In the genomic region with DNA sequence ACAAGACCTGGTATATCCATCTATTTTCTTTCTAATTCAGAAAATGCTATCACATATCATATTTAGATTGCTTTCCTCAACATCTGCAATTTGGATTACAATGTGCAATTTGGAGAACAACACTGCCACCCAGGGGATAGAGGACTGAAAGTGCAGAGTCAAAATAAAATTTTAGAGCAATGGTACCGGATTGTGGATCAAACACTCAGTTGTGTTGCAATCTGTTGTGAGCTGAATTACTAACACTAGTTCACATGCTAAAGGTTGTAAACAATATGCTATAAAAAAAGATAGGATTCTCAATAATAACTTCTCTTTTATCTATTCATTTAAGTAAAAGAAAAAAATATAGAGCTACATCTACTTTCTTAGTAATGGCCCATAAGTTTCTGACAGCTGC, we compare ENCODE assay signal across 8 cellular contexts. TPM values are rescaled to one million over a fixed set of nuclear protein-coding genes. Genes with fewer than 3 reads are reported as not detected.
DNase-seq lines count a peak whose midpoint lies in the region; ATAC-seq and TF ChIP-seq lines count a peak whose summit lies in the region.

No MANE protein-coding gene starts in this region.

- POLR2A ChIA-PET in SK-N-SH (lab: Yijun Ruan, JAX): interaction anchor here (0.9 kb wide), 1 partner anchor 12 kb away, joined by 4 read pairs; a partner anchor contains a TSS

- TF ChIP-seq CTCF in Loucy (conservative IDR thresholded peaks at IDR 0.05; ENCODE audit: low read length) (peak; percentile 58), SK-N-SH (IDR thresholded peaks at IDR 0.05) (peak; percentile 83), fibroblast of pulmonary artery (IDR thresholded peaks at IDR 0.05; ENCODE audit: low read length, missing control alignments) (peak; percentile 79)

- no peaks in the 10 kb centered on the region for H3K4me1 ChIP-seq in Loucy (ENCODE audit: insufficient read depth, low read length, poor library complexity, severe bottlenecking)
- H3K4me1 ChIP-seq in SK-N-SH (ENCODE audit: control insufficient read depth in 1 of 2, insufficient read depth in 2 of 2, low read depth in 1 of 2, low read length in 1 of 2): no peaks in the 10 kb centered on the region; a peak in 1 of 4 replicates

- no peak overlapping the region for H2AFZ ChIP-seq in Loucy (ENCODE audit: low read length)
- no peak overlapping the region for H2AFZ ChIP-seq in SK-N-SH (ENCODE audit: low read depth)

- peak; percentile 66 for ATAC-seq in GM19463 (IDR thresholded peaks at IDR 0.05; ENCODE audit: unreplicated experiment)
- no peak for ATAC-seq in GM18873 (IDR thresholded peaks at IDR 0.05; ENCODE audit: low FRiP score, unreplicated experiment)

- no peak overlapping the region for H3K4me2 ChIP-seq in Loucy (ENCODE audit: low read depth, low read length, poor library complexity, severe bottlenecking)
- H3K4me2 ChIP-seq in SK-N-SH: no peak overlapping the region

- CTCF ChIA-PET in SK-N-SH (lab: Yijun Ruan, JAX): interaction anchor here (0.6 to 2.3 kb wide), 20 partner anchors 10 to 1472 kb away, joined by 3 to 52 read pairs (median 3); a partner anchor contains a TSS

- peak; percentile 70 for DNase-seq in ELR (ENCODE audit: low read depth)
- peak; percentile 66 for DNase-seq in SK-N-SH
- peak; percentile 75 for DNase-seq in fibroblast of pulmonary artery (ENCODE audit: low read depth)
- DNase-seq in renal cortical epithelial cell (ENCODE audit: low read depth): peak; percentile 59
- DNase-seq in GM19238 (ENCODE audit: insufficient read length, low spot score): no peak

- H3K79me2 ChIP-seq in Loucy (ENCODE audit: insufficient read depth, low read length) (no peaks in the 10 kb centered on the region), SK-N-SH (ENCODE audit: insufficient read depth) (no peaks in the 10 kb centered on the region)

- H3F3A ChIP-seq in Loucy (ENCODE audit: low read depth) (no peaks in the 10 kb centered on the region), SK-N-SH (replicated peaks; ENCODE audit: insufficient read depth) (no peaks in the 10 kb centered on the region)

- H3K9ac ChIP-seq in Loucy (ENCODE audit: low read depth, low read length, poor library complexity, severe bottlenecking) (no peak overlapping the region), SK-N-SH (no peak overlapping the region)

- TF ChIP-seq RAD21 in SK-N-SH (IDR thresholded peaks at IDR 0.05; ENCODE audit: low read length): peak; percentile 97

- no peaks in the 10 kb centered on the region for H4K20me1 ChIP-seq in Loucy (ENCODE audit: insufficient read depth, low read length, poor library complexity, severe bottlenecking)
- no peaks in the 10 kb centered on the region for H4K20me1 ChIP-seq in SK-N-SH (ENCODE audit: insufficient read depth)

- no peak; a peak in 1 of 4 replicates for TF ChIP-seq EP300 in SK-N-SH (IDR thresholded peaks at IDR 0.05; ENCODE audit: borderline replicate concordance in 1 of 2, low read depth in 1 of 2, low read length in 1 of 2)

- H3K36me3 ChIP-seq in Loucy (ENCODE audit: insufficient read depth, low read length): no peaks in the 10 kb centered on the region
- H3K36me3 ChIP-seq in SK-N-SH (replicated peaks in 1 of 2; ENCODE audit: control insufficient read depth in 1 of 2, insufficient read depth in 2 of 2, low read length in 1 of 2): no peaks in the 10 kb centered on the region

- H3K9me2 ChIP-seq in Loucy (replicated peaks; ENCODE audit: low read depth, low read length): no peaks in the 10 kb centered on the region
- no peaks in the 10 kb centered on the region for H3K9me2 ChIP-seq in SK-N-SH

- no peaks in the 10 kb centered on the region for H3K27me3 ChIP-seq in Loucy (ENCODE audit: insufficient read depth, low read length, poor library complexity, severe bottlenecking)
- H3K27me3 ChIP-seq in SK-N-SH (ENCODE audit: insufficient read depth): no peaks in the 10 kb centered on the region

- 8% methylated on average over 1 of the region's 1 CpG for WGBS in SK-N-SH (ENCODE audit: low lambda C conversion rate)

- no peak overlapping the region for H3K27ac ChIP-seq in SK-N-SH (ENCODE audit: low read depth in 2 of 2, low read length in 1 of 2)

- H3K9me3 ChIP-seq in Loucy (ENCODE audit: insufficient read depth, low read depth, low read length) (no peaks in the 10 kb centered on the region), SK-N-SH (no peaks in the 10 kb centered on the region)

- H3K4me3 ChIP-seq in Loucy (ENCODE audit: low read length, poor library complexity, severe bottlenecking) (no peak overlapping the region), SK-N-SH (ENCODE audit: low read depth in 2 of 2, low read length in 1 of 2) (no peak overlapping the region; a peak in 1 of 4 replicates), fibroblast of pulmonary artery (replicated peaks; ENCODE audit: low read depth, low read length) (no peak overlapping the region)

TF ChIP-seq in SK-N-SH, 30 proteins besides CTCF, POLR2A, EP300 and RAD21:
- TF ChIP-seq, protein P1, sequence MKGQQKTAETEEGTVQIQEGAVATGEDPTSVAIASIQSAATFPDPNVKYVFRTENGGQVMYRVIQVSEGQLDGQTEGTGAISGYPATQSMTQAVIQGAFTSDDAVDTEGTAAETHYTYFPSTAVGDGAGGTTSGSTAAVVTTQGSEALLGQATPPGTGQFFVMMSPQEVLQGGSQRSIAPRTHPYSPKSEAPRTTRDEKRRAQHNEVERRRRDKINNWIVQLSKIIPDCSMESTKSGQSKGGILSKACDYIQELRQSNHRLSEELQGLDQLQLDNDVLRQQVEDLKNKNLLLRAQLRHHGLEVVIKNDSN (IDR thresholded peaks at IDR 0.05; ENCODE audit: borderline replicate concordance, low read depth): no peak
- TF ChIP-seq RFX5 (IDR thresholded peaks at IDR 0.05; ENCODE audit: low read length) (0 out of 2 replicates have a peak, but pooled peaks have one; percentile 20), TEAD4 (IDR thresholded peaks at IDR 0.05; ENCODE audit: borderline replicate concordance, insufficient read depth) (no peak), MXI1 (IDR thresholded peaks at IDR 0.05; ENCODE audit: low read depth, low read length) (no peak), YY1 (IDR thresholded peaks at IDR 0.05; ENCODE audit: low read depth) (no peak), JUND (IDR thresholded peaks at IDR 0.05) (no peak), SMC3 (IDR thresholded peaks at IDR 0.05; ENCODE audit: low read depth, low read length) (peak; percentile 76)
- TF ChIP-seq, protein P2, sequence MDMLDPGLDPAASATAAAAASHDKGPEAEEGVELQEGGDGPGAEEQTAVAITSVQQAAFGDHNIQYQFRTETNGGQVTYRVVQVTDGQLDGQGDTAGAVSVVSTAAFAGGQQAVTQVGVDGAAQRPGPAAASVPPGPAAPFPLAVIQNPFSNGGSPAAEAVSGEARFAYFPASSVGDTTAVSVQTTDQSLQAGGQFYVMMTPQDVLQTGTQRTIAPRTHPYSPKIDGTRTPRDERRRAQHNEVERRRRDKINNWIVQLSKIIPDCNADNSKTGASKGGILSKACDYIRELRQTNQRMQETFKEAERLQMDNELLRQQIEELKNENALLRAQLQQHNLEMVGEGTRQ (IDR thresholded peaks at IDR 0.05; ENCODE audit: borderline replicate concordance, low read depth, low read length): no peak

RNA-seq across cellular contexts. Expression of a gene that starts 11.9 kb away (rescaled TPM):
- 1.6 and 2.4 TPM in 2 replicates for polyA plus RNA-seq in SK-N-SH (2012; rRNA removed)
- polyA plus RNA-seq in SK-N-SH (2012; cell fraction: cytosol; rRNA removed): 2.6 and 3.5 TPM in 2 replicates
- polyA plus RNA-seq in SK-N-SH (2012; cell fraction: nucleus; rRNA removed): 1.1 and 2.7 TPM in 2 replicates
- total RNA-seq in renal cortical epithelial cell: 27.4 and 34.2 TPM in 2 replicates
